13 cellular contexts compared by ENCODE assay signal in the genomic region with DNA sequence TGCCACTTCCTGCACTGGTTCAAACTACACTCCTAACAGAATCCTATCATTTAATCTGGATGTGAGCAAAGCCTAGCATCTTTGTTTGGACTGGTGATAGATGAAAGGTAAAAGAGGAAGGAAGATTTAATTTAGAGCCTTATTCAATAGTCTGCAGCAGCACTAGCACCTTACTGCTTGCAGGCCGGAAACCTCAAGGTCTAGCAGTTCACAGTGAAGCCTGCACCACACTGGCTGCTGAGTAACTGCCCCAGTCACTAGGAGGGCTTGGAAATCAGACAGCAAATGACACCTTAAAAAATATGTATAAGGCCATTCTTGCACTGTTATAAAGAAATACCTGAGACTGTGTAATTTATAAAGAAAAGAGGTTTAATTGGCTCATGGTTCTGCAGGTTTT.
DNase-seq lines count a peak whose midpoint lies in the region; ATAC-seq and TF ChIP-seq lines count a peak whose summit lies in the region.
"Had no signal": no experiment of that assay in that cellular context is flagged by ENCODE, and none has a peak within 500 bp of the region (broad histone marks: within the 10 kb centered on the region; RNA-seq: fewer than 3 reads in every experiment).

No MANE protein-coding gene starts in this region.

- H3K4me3 Mint-ChIP-seq in activated CD8-positive, alpha-beta T cell treated with anti-CD3 and anti-CD28 coated beads for 36 hours, result peak overlapping the region; percentile 48

- peaks cover 8 to 10% of the 10 kb centered on the region in 2 donors for H3K9me3 ChIP-seq in breast epithelium
- H3K9me3 ChIP-seq: upper lobe of right lung had no signal

- no peak for TF ChIP-seq CTCF in activated CD8-positive, alpha-beta T cell treated with anti-CD3 and anti-CD28 coated beads for 36 hours (IDR thresholded peaks at IDR 0.05)
- no peak for TF ChIP-seq CTCF in breast epithelium (IDR thresholded peaks at IDR 0.05)

- peaks cover 11% of the 10 kb centered on the region for H3K4me1 Mint-ChIP-seq in activated CD8-positive, alpha-beta T cell treated with anti-CD3 and anti-CD28 coated beads for 36 hours (ENCODE audit: low read depth)

- peaks cover 3% of the 10 kb centered on the region for H3K36me3 Mint-ChIP-seq in activated CD8-positive, alpha-beta T cell treated with anti-CD3 and anti-CD28 coated beads for 36 hours (ENCODE audit: low read depth)

- H3K27ac ChIP-seq in breast epithelium, result no peak overlapping the region
- H3K27ac ChIP-seq: SK-N-MC, upper lobe of right lung had no signal

- intact Hi-C loops in activated CD8-positive, alpha-beta T cell treated with anti-CD3 and anti-CD28 coated beads for 36 hours (cut with micrococcal nuclease), result loop anchor here (5.0 kb wide), 1 partner anchor 36 kb away; no protein-coding TSS in a partner anchor
- intact Hi-C loops in breast epithelium (cut with DNase I; ENCODE audit: low total_unique reads), result no loop called here

- H3K27ac Mint-ChIP-seq in activated CD8-positive, alpha-beta T cell treated with anti-CD3 and anti-CD28 coated beads for 36 hours, result peak overlapping the region; percentile 30

- H3K9me3 Mint-ChIP-seq in activated CD8-positive, alpha-beta T cell treated with anti-CD3 and anti-CD28 coated beads for 36 hours, result no peaks in the 10 kb centered on the region

- DNase-seq in activated gamma-delta T cell treated with Interleukin-2 at 50 U/mL for 16 hours (peak; percentile 53), activated gamma-delta T cell (lab: John Stamatoyannopoulos, UW) (no peak), breast epithelium (ENCODE audit: low spot score in 2 of 2) (no peak), NCI-H1105 treated with DMSO at 0.1 percent for 48 hours (lab: John Stamatoyannopoulos, UW) (no peak)
- peak; percentile 16 for DNase-seq in activated CD8-positive, alpha-beta T cell treated with anti-CD3 and anti-CD28 coated beads for 36 hours
- DNase-seq in stimulated activated CD8-positive, alpha-beta memory T cell treated with anti-CD3 and anti-CD28 coated beads, Interleukin-7, amount 100 ng/mL, for 4 hours (ENCODE audit: low read depth in 2 of 2), result peak; percentile 4 to 16
- DNase-seq: erythroblast, MV-4-11, NCI-H526 treated with DMSO at 0.1 percent for 48 hours, upper lobe of right lung had no signal

- H3K27me3 Mint-ChIP-seq in activated CD8-positive, alpha-beta T cell treated with anti-CD3 and anti-CD28 coated beads for 36 hours, result no peaks in the 10 kb centered on the region

- peak; percentile 71 for ATAC-seq in HG03469 (IDR thresholded peaks at IDR 0.05; ENCODE audit: unreplicated experiment)
- ATAC-seq in activated CD8-positive, alpha-beta T cell treated with anti-CD3 and anti-CD28 coated beads for 36 hours, result peak; percentile 66
- ATAC-seq in GM21447 (IDR thresholded peaks at IDR 0.05; ENCODE audit: unreplicated experiment), result no peak
- ATAC-seq: upper lobe of right lung had no signal

- H3K36me3 ChIP-seq in breast epithelium, result no peaks in the 10 kb centered on the region
- H3K36me3 ChIP-seq: upper lobe of right lung had no signal

- no peaks in the 10 kb centered on the region for H3K4me1 ChIP-seq in breast epithelium
- H3K4me1 ChIP-seq: upper lobe of right lung had no signal

- CTCF ChIA-PET in activated CD8-positive, alpha-beta T cell treated with anti-CD3 and anti-CD28 coated beads for 36 hours (lab: Charles Lee), result no interaction called here

- no peak overlapping the region for H3K4me3 ChIP-seq in breast epithelium
- H3K4me3 ChIP-seq: SK-N-MC, upper lobe of right lung had no signal

- no peaks in the 10 kb centered on the region for H3K27me3 ChIP-seq in breast epithelium
- H3K27me3 ChIP-seq: upper lobe of right lung had no signal

- POLR2A ChIA-PET in activated CD8-positive, alpha-beta T cell treated with anti-CD3 and anti-CD28 coated beads for 36 hours (lab: Charles Lee), result no interaction called here

- no peak for TF ChIP-seq POLR2A in breast epithelium (IDR thresholded peaks at IDR 0.05)

Comparison
In these comparisons a context has a peak if more than half of its experiments do, and no peak if none do; other contexts are left out.
1. DNase-seq: peak in activated gamma-delta T cell treated with Interleukin-2 at 50 U/mL for 16 hours (single experiment), activated CD8-positive, alpha-beta T cell treated with anti-CD3 and anti-CD28 coated beads for 36 hours (single experiment) and stimulated activated CD8-positive, alpha-beta memory T cell treated with anti-CD3 and anti-CD28 coated beads, Interleukin-7, amount 100 ng/mL, for 4 hours (2 of 2); none in activated gamma-delta T cell (single experiment), breast epithelium (0 of 2) and NCI-H1105 treated with DMSO at 0.1 percent for 48 hours (single experiment).